ENCODE assay signal across 25 cellular contexts in genomic region chrX:134570509-134570846, GRCh38.
A peak's percentile ranks its signal among the peaks of the same experiment; 100 is the strongest.
DNase-seq lines count a peak whose midpoint lies in the region; ATAC-seq, FAIRE-seq and TF ChIP-seq lines count a peak whose summit lies in the region.
"Had no signal": no experiment of that assay in that cellular context is flagged by ENCODE, and none has a peak within 500 bp of the region (broad histone marks: within the 10 kb centered on the region; RNA-seq: fewer than 3 reads in every experiment).

No MANE protein-coding gene starts in this region.

- H4K20me1 ChIP-seq in PC-3 (ENCODE audit: low read length): no peaks in the 10 kb centered on the region

- H3K9me3 ChIP-seq in A549: no peaks in the 10 kb centered on the region
- H3K9me3 ChIP-seq in mesodermal cell (ENCODE audit: control insufficient read depth, low read length): no peaks in the 10 kb centered on the region
- H3K9me3 ChIP-seq in PC-3 (ENCODE audit: low read length): no peaks in the 10 kb centered on the region
- H3K9me3 ChIP-seq: ovary, spleen, thyroid gland, vagina had no signal

- no peaks in the 10 kb centered on the region for H3K9me2 ChIP-seq in PC-3 (replicated peaks; ENCODE audit: low read length)

- peak overlapping the region; percentile 85 to 88 for H3K27ac ChIP-seq in A549
- H3K27ac ChIP-seq in mesodermal cell (ENCODE audit: low read depth, low read length, severe bottlenecking): peak overlapping the region; percentile 5
- H3K27ac ChIP-seq in PC-3 (ENCODE audit: low read length): no peak overlapping the region
- H3K27ac ChIP-seq: brain microvascular endothelial cell, ovary, spleen, thyroid gland, vagina had no signal

- WGBS in A549 (ENCODE audit: missing lambda C conversion rate): 42% methylated on average over 3 of the region's 3 CpGs
- 65% methylated on average over 2 of the region's 3 CpGs; no CpG with 5 or more reads in 1 of the 2 experiments for WGBS in mesodermal cell (ENCODE audit: insufficient coverage in 2 of 2), 2 experiments

- no peaks in the 10 kb centered on the region for H3K79me2 ChIP-seq in PC-3 (ENCODE audit: low read length)

- no peaks in the 10 kb centered on the region for H3K27me3 ChIP-seq in PC-3 (ENCODE audit: low read length)
- H3K27me3 ChIP-seq: brain microvascular endothelial cell, ovary, spleen, thyroid gland, vagina had no signal

- H3K4me2 ChIP-seq in A549 (peak overlapping the region; percentile 72), PC-3 (ENCODE audit: low read length) (no peak overlapping the region)

- no peak for FAIRE-seq in A549 (lab: Jason Lieb, UNC)
- FAIRE-seq: frontal cortex, GM12878 had no signal

- no TSS peak for BruUV-seq in PC-3 (replicated peaks; lab: Mats Ljungman, UMichigan)

- H3K36me3 ChIP-seq in mesodermal cell (ENCODE audit: control insufficient read depth, insufficient read depth, low read length) (no peaks in the 10 kb centered on the region), PC-3 (ENCODE audit: low read depth, low read length) (no peaks in the 10 kb centered on the region)
- H3K36me3 ChIP-seq: brain microvascular endothelial cell, ovary, spleen, thyroid gland, vagina had no signal

- TF ChIP-seq CTCF in A549 (IDR thresholded peaks at IDR 0.05) (no peak), PC-3 (conservative IDR thresholded peaks at IDR 0.05; ENCODE audit: low read depth, low read length) (no peak)

- H3K4me1 ChIP-seq in A549 (peaks cover 67% of the 10 kb centered on the region), mesodermal cell (ENCODE audit: control insufficient read depth, insufficient read depth, low read length, poor library complexity, severe bottlenecking) (peaks cover 26% of the 10 kb centered on the region), PC-3 (ENCODE audit: insufficient read depth, low read length) (peaks cover 64% of the 10 kb centered on the region)
- H3K4me1 ChIP-seq: spleen, thyroid gland, vagina had no signal

- TF ChIP-seq POLR2A in A549 (IDR thresholded peaks at IDR 0.05; ENCODE audit: low read length): no peak

- H3F3A ChIP-seq in PC-3 (ENCODE audit: low read length, unreplicated experiment): no peaks in the 10 kb centered on the region

- H3K9ac ChIP-seq in PC-3 (ENCODE audit: low read length): no peak overlapping the region

- ATAC-seq in A549 (peak in 1 of 2 experiments; percentile 17; a peak in 2 of 6 replicates), SK-N-SH treated with all-trans-retinoic acid at 6 μM for 48 hours (peak; percentile 53), PC-3 (no peak)
- ATAC-seq: stimulated activated naive CD8-positive, alpha-beta T cell treated with anti-CD3 and anti-CD28 coated beads, Interleukin-15, amount 100 ng/mL, for 72 hours had no signal

- no peak overlapping the region for H3K4me3 ChIP-seq in A549
- H3K4me3 ChIP-seq in mesodermal cell (ENCODE audit: extremely low read depth, insufficient read depth, low read length, poor library complexity, severe bottlenecking): no peak overlapping the region
- no peak overlapping the region for H3K4me3 ChIP-seq in PC-3 (ENCODE audit: low read length)
- H3K4me3 ChIP-seq: GM12878, ovary, spleen, thyroid gland, vagina had no signal

- H2AFZ ChIP-seq in PC-3 (ENCODE audit: low read length): no peak overlapping the region

- DNase-seq in A549 (ENCODE audit: low read depth in 1 of 2, low spot score in 1 of 2) (no peak), ELF-1 (ENCODE audit: low read depth, low spot score) (peak; percentile 42), PC-3 (no peak), DMS79 (lab: John Stamatoyannopoulos, UW) (no peak), inferior parietal cortex (ENCODE audit: extremely low spot score) (no peak)
- DNase-seq: activated CD4-positive, alpha-beta memory T cell treated with anti-CD3 and anti-CD28 coated beads for 36 hours; activated CD4-positive, alpha-beta T cell treated with anti-CD3 and anti-CD28 coated beads for 1 hour; activated CD8-positive, alpha-beta memory T cell treated with anti-CD3 and anti-CD28 coated beads, Interleukin-2, amount 50 U/mL, for 4 hours; activated naive CD4-positive, alpha-beta T cell treated with anti-CD3 and anti-CD28 coated beads, Interleukin-2, amount 50 U/mL, for 16 hours; amniotic stem cell; brain microvascular endothelial cell; hippocampal formation; NCI-H1417; NCI-H2029; NCI-H226; ovary; retina; spleen; stimulated activated naive CD8-positive, alpha-beta T cell treated with anti-CD3 and anti-CD28 coated beads, Interleukin-15, amount 100 ng/mL, for 72 hours; thyroid gland had no signal

- no peak for TF ChIP-seq RAD21 in A549 (conservative IDR thresholded peaks at IDR 0.05 in 1 of 2, IDR thresholded peaks at IDR 0.05 in 1 of 2)

- POLR2A ChIA-PET in A549 (lab: Yijun Ruan, JAX): interaction anchor here (0.6 kb wide), 1 partner anchor 21 kb away, joined by 8 read pairs; no protein-coding TSS in a partner anchor
- POLR2A ChIA-PET in PC-3 (lab: Charles Lee; ENCODE audit: unreplicated experiment): no interaction called here

- intact Hi-C loops in PC-3 (cut with micrococcal nuclease): no loop called here

- TF ChIP-seq EP300 in A549 (IDR thresholded peaks at IDR 0.05): no peak

- CTCF ChIA-PET in A549 (lab: Yijun Ruan, JAX): interaction anchor here (0.9 to 2.0 kb wide), 2 partner anchors 86 to 183 kb away, joined by 3 to 6 read pairs; no protein-coding TSS in a partner anchor
- CTCF ChIA-PET in PC-3 (lab: Charles Lee): no interaction called here

TF ChIP-seq in A549, 52 proteins besides CTCF, POLR2A, EP300 and RAD21:
- no peak for TF ChIP-seq SMC3 (IDR thresholded peaks at IDR 0.05)
- no peak for TF ChIP-seq HOXA7 (CRISPR knock-in tag; IDR thresholded peaks at IDR 0.05)
- TF ChIP-seq TFCP2L1 (CRISPR knock-in tag; IDR thresholded peaks at IDR 0.05): no peak

TF ChIP-seq in SK-N-SH treated with all-trans-retinoic acid at 6 μM for 48 hours, 23 proteins besides CTCF, POLR2A, EP300 and RAD21:
- no peak for TF ChIP-seq TSHZ2 (CRISPR knock-in tag; IDR thresholded peaks at IDR 0.05)
- no peak for TF ChIP-seq ZNF8 (CRISPR knock-in tag; IDR thresholded peaks at IDR 0.05)
- no peak for TF ChIP-seq PATZ1 (CRISPR knock-in tag; IDR thresholded peaks at IDR 0.05; ENCODE audit: borderline replicate concordance)
